17 cellular contexts compared by ENCODE assay signal in genomic region chr12:95673576-95673975, GRCh38.
"Had no signal": no experiment of that assay in that cellular context is flagged by ENCODE, and none has a peak within 500 bp of the region (broad histone marks: within the 10 kb centered on the region; RNA-seq: fewer than 3 reads in every experiment).

No MANE protein-coding gene starts in this region.

- H3K36me3 ChIP-seq: adrenal gland, SJSA1 had no signal

- H3K4me1 ChIP-seq: adrenal gland had no signal

- H3K27ac Mint-ChIP-seq: activated CD4-positive, alpha-beta T cell treated with anti-CD3 and anti-CD28 coated beads, Interleukin-2, amount 10 ng/mL, durations not matched to agents 24 days and 14 days; activated CD8-positive, alpha-beta T cell treated with anti-CD3 and anti-CD28 coated beads, Interleukin-2, amount 10 ng/mL, durations not matched to agents 7 days and 5 days; activated naive CD4-positive, alpha-beta T cell treated with anti-CD3 and anti-CD28 coated beads for 36 hours; activated naive CD4-positive, alpha-beta T cell treated with anti-CD3 and anti-CD28 coated beads, Interleukin-2, amount 50 U/mL, for 72 hours; activated T-cell treated with anti-CD3 and anti-CD28 coated beads, Interleukin-2, amount 50 U/mL, for 24 hours had no signal

- H3K27ac ChIP-seq: adrenal gland, KMS-11, SJSA1 had no signal

- H3K4me1 Mint-ChIP-seq: activated CD4-positive, alpha-beta T cell treated with anti-CD3 and anti-CD28 coated beads, Interleukin-2, amount 10 ng/mL, durations not matched to agents 24 days and 14 days had no signal

- DNase-seq: activated CD4-positive, alpha-beta T cell treated with anti-CD3 and anti-CD28 coated beads, Interleukin-2, amount 10 ng/mL, durations not matched to agents 24 days and 14 days; activated CD4-positive, alpha-beta T cell treated with anti-CD3 and anti-CD28 coated beads, Interleukin-2, amount 50 U/mL, for 4 hours; activated CD8-positive, alpha-beta T cell treated with anti-CD3 and anti-CD28 coated beads, Interleukin-2, amount 10 ng/mL, durations not matched to agents 7 days and 5 days; activated gamma-delta T cell treated with Interleukin-2 at 50 U/mL for 16 hours; activated naive CD4-positive, alpha-beta T cell treated with anti-CD3 and anti-CD28 coated beads for 36 hours; activated T-cell treated with anti-CD3 and anti-CD28 coated beads, Interleukin-2, amount 50 U/mL, for 24 hours; adrenal gland; central memory CD4-positive, alpha-beta T cell; NCI-H524 treated with DMSO at 0.1 percent for 48 hours; OCI-M1; SK-N-SH; SW 1271; T1000 had no signal

- H3K36me3 Mint-ChIP-seq: activated naive CD4-positive, alpha-beta T cell treated with anti-CD3 and anti-CD28 coated beads, Interleukin-2, amount 50 U/mL, for 72 hours had no signal

- H3K27me3 ChIP-seq: adrenal gland, SJSA1 had no signal

- H3K27me3 Mint-ChIP-seq: activated CD4-positive, alpha-beta T cell treated with anti-CD3 and anti-CD28 coated beads, Interleukin-2, amount 10 ng/mL, durations not matched to agents 24 days and 14 days had no signal

- ATAC-seq: activated CD8-positive, alpha-beta T cell treated with anti-CD3 and anti-CD28 coated beads, Interleukin-2, amount 10 ng/mL, durations not matched to agents 7 days and 5 days; activated naive CD4-positive, alpha-beta T cell treated with anti-CD3 and anti-CD28 coated beads, Interleukin-2, amount 50 U/mL, for 72 hours had no signal

- H3K4me3 ChIP-seq: adrenal gland, SJSA1 had no signal

- H3K9me3 Mint-ChIP-seq: activated naive CD4-positive, alpha-beta T cell treated with anti-CD3 and anti-CD28 coated beads, Interleukin-2, amount 50 U/mL, for 72 hours; activated T-cell treated with anti-CD3 and anti-CD28 coated beads, Interleukin-2, amount 50 U/mL, for 24 hours had no signal

- H3K9me3 ChIP-seq: adrenal gland, SJSA1, SK-N-SH had no signal

- H3K4me3 Mint-ChIP-seq: activated CD4-positive, alpha-beta T cell treated with anti-CD3 and anti-CD28 coated beads, Interleukin-2, amount 10 ng/mL, durations not matched to agents 24 days and 14 days; activated CD8-positive, alpha-beta T cell treated with anti-CD3 and anti-CD28 coated beads, Interleukin-2, amount 10 ng/mL, durations not matched to agents 7 days and 5 days; activated naive CD4-positive, alpha-beta T cell treated with anti-CD3 and anti-CD28 coated beads for 36 hours; activated T-cell treated with anti-CD3 and anti-CD28 coated beads, Interleukin-2, amount 50 U/mL, for 24 hours; brain had no signal
